Comparison of ENCODE assay signal across 8 cellular contexts in the genomic region with DNA sequence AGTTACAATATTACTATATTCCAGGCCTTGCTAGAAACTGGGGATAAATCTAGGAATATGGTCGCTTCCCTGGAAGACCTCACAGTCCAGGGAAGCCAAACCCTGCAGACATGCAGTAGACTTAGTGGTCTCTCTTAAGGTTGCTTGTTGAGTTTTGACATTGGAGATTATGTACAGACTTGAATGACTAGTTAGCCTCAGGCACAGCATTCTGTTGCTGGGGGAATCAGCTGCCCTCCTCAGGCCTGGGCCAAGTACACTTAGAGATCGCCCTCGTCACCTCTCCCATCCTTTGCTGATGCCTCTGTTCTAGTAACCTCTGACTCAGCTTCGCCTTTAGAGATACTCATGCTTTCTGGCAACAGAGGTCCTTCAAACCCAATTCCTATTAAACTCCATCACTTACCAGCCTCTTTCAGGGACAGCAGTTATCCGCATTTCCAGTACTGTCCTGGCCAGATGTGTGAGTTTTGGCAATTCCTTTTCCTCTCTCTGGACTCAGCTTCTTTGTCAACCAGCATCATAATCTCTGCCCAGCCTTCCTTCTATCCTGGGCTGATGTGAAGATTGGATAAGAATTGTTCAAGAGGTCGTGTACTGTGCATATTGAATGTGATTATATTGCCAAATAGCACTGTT. TPM values are rescaled to one million over a fixed set of nuclear protein-coding genes. Genes with fewer than 3 reads are reported as not detected.
DNase-seq lines count a peak whose midpoint lies in the region; ATAC-seq and TF ChIP-seq lines count a peak whose summit lies in the region.

No MANE protein-coding gene starts in this region.

- peak overlapping the region; percentile 99 for H3K27ac Mint-ChIP-seq in CD8-positive, alpha-beta T cell

- no peaks in the 10 kb centered on the region for H4K20me1 ChIP-seq in neural cell (ENCODE audit: insufficient read depth)

- peaks cover 31% of the 10 kb centered on the region for H3K36me3 Mint-ChIP-seq in CD8-positive, alpha-beta T cell

- peaks cover 16% of the 10 kb centered on the region for H3K4me1 ChIP-seq in CD8-positive, alpha-beta T cell (ENCODE audit: insufficient read depth, low read length)

- H3K27ac ChIP-seq in CD8-positive, alpha-beta T cell (ENCODE audit: low read depth, low read length): peak overlapping the region; percentile 88
- H3K27ac ChIP-seq in coronary artery (peak overlapping the region; percentile 89 to 99), neural cell (ENCODE audit: low read length) (peak overlapping the region; percentile 99)

- peak overlapping the region; percentile 96 for H3K4me3 Mint-ChIP-seq in CD8-positive, alpha-beta T cell

- peaks cover 8% of the 10 kb centered on the region for H3K36me3 ChIP-seq in CD8-positive, alpha-beta T cell (ENCODE audit: insufficient read depth, low read length)
- no peaks in the 10 kb centered on the region for H3K36me3 ChIP-seq in neural cell (ENCODE audit: insufficient read depth, low read length)

- no peak for ATAC-seq in CD8-positive, alpha-beta T cell
- no peak for ATAC-seq in GM18505 (IDR thresholded peaks at IDR 0.05; ENCODE audit: unreplicated experiment)

- POLR2A ChIA-PET in CD8-positive, alpha-beta T cell (lab: Charles Lee): interaction anchor here (1.0 to 3.2 kb wide), 8 partner anchors 10 to 185 kb away, joined by 3 to 17 read pairs (median 8); a partner anchor contains a TSS

- H3K9ac ChIP-seq in neural cell (ENCODE audit: low read length): peak overlapping the region; percentile 97

- no peak for TF ChIP-seq CTCF in CD8-positive, alpha-beta T cell (IDR thresholded peaks at IDR 0.05)
- no peak for TF ChIP-seq CTCF in coronary artery (IDR thresholded peaks at IDR 0.05)
- TF ChIP-seq CTCF in neural cell (IDR thresholded peaks at IDR 0.05; ENCODE audit: poor library complexity, severe bottlenecking): no peak

- CTCF ChIA-PET in CD8-positive, alpha-beta T cell (lab: Charles Lee): interaction anchor here (0.5 to 1.3 kb wide), 4 partner anchors 22 to 89 kb away, joined by 3 to 4 read pairs (median 3); no protein-coding TSS in a partner anchor

- TF ChIP-seq POLR2A in GM18505 (IDR thresholded peaks at IDR 0.05; ENCODE audit: borderline replicate concordance, extremely low read depth, insufficient read depth, insufficient read length): no peak

- H3F3A ChIP-seq in neural cell (ENCODE audit: insufficient read depth, low read length, poor library complexity, severe bottlenecking): no peaks in the 10 kb centered on the region

- H3K4me2 ChIP-seq in neural cell (ENCODE audit: low read length): peak overlapping the region; percentile 76

- DNase-seq in CD8-positive, alpha-beta T cell: no peak
- peak; percentile 80 for DNase-seq in M059J (ENCODE audit: low read depth)
- no peak for DNase-seq in coronary artery (ENCODE audit: low spot score)
- no peak for DNase-seq in hepatic stellate cell (ENCODE audit: low spot score)
- no peak for DNase-seq in head of caudate nucleus
- DNase-seq in posterior cingulate gyrus: no peak

- H3K4me1 Mint-ChIP-seq in CD8-positive, alpha-beta T cell (ENCODE audit: low read depth): peaks cover 23% of the 10 kb centered on the region

- H3K27me3 Mint-ChIP-seq in CD8-positive, alpha-beta T cell (ENCODE audit: low read depth): peaks cover 5% of the 10 kb centered on the region

- TF ChIP-seq EP300 in neural cell (conservative IDR thresholded peaks at IDR 0.05; ENCODE audit: poor library complexity, severe bottlenecking): no peak

- peak overlapping the region; percentile 63 for H3K4me3 ChIP-seq in CD8-positive, alpha-beta T cell (ENCODE audit: low read depth, low read length)
- H3K4me3 ChIP-seq in coronary artery (peak overlapping the region; percentile 68), neural cell (ENCODE audit: low read length) (peak overlapping the region; percentile 73)

- no peaks in the 10 kb centered on the region for H3K9me2 ChIP-seq in neural cell (ENCODE audit: insufficient read depth, low read length)

- no peaks in the 10 kb centered on the region for H3K9me3 Mint-ChIP-seq in CD8-positive, alpha-beta T cell

- H2AFZ ChIP-seq in neural cell (ENCODE audit: low read depth, low read length): peak overlapping the region; percentile 76

- H3K27me3 ChIP-seq in CD8-positive, alpha-beta T cell (ENCODE audit: insufficient read depth, low read length): no peaks in the 10 kb centered on the region
- no peaks in the 10 kb centered on the region for H3K27me3 ChIP-seq in neural cell (ENCODE audit: insufficient read depth, low read depth, low read length)

- no peaks in the 10 kb centered on the region for H3K9me3 ChIP-seq in CD8-positive, alpha-beta T cell (ENCODE audit: low read length)
- H3K9me3 ChIP-seq in neural cell (ENCODE audit: low read length): no peaks in the 10 kb centered on the region

- intact Hi-C loops in CD8-positive, alpha-beta T cell (cut with DNase I, micrococcal nuclease): loop anchor here in 1 of 2 experiments (2.0 kb wide), 1 partner anchor 322 kb away; a partner anchor contains a TSS
- intact Hi-C loops in head of caudate nucleus (cut with DNase I) (loop anchor here (5.0 kb wide), 1 partner anchor 109 kb away; a partner anchor contains a TSS), posterior cingulate gyrus (cut with DNase I) (loop anchor here (10.0 kb wide), 1 partner anchor 112 kb away; a partner anchor contains a TSS)

- no peak for TF ChIP-seq RAD21 in neural cell (conservative IDR thresholded peaks at IDR 0.05)

- H3K79me2 ChIP-seq in neural cell (replicated peaks; ENCODE audit: insufficient read depth, low read length): no peaks in the 10 kb centered on the region

TF ChIP-seq in neural cell, 6 proteins besides CTCF, POLR2A, EP300 and RAD21:
- no peak for TF ChIP-seq MXI1 (conservative IDR thresholded peaks at IDR 0.05; ENCODE audit: poor library complexity, severe bottlenecking)
- TF ChIP-seq EZH2 (IDR thresholded peaks at IDR 0.05; ENCODE audit: borderline replicate concordance, insufficient read depth, low read length, poor library complexity, severe bottlenecking): no peak
- TF ChIP-seq, protein P1, sequence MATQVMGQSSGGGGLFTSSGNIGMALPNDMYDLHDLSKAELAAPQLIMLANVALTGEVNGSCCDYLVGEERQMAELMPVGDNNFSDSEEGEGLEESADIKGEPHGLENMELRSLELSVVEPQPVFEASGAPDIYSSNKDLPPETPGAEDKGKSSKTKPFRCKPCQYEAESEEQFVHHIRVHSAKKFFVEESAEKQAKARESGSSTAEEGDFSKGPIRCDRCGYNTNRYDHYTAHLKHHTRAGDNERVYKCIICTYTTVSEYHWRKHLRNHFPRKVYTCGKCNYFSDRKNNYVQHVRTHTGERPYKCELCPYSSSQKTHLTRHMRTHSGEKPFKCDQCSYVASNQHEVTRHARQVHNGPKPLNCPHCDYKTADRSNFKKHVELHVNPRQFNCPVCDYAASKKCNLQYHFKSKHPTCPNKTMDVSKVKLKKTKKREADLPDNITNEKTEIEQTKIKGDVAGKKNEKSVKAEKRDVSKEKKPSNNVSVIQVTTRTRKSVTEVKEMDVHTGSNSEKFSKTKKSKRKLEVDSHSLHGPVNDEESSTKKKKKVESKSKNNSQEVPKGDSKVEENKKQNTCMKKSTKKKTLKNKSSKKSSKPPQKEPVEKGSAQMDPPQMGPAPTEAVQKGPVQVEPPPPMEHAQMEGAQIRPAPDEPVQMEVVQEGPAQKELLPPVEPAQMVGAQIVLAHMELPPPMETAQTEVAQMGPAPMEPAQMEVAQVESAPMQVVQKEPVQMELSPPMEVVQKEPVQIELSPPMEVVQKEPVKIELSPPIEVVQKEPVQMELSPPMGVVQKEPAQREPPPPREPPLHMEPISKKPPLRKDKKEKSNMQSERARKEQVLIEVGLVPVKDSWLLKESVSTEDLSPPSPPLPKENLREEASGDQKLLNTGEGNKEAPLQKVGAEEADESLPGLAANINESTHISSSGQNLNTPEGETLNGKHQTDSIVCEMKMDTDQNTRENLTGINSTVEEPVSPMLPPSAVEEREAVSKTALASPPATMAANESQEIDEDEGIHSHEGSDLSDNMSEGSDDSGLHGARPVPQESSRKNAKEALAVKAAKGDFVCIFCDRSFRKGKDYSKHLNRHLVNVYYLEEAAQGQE (IDR thresholded peaks at IDR 0.05; ENCODE audit: borderline replicate concordance): no peak
- no peak for TF ChIP-seq POLR2AphosphoS5 (IDR thresholded peaks at IDR 0.05)
- TF ChIP-seq TAF1 (IDR thresholded peaks at IDR 0.05; ENCODE audit: low read depth): no peak
- no peak for TF ChIP-seq SMC3 (conservative IDR thresholded peaks at IDR 0.05; ENCODE audit: poor library complexity)

RNA-seq across cellular contexts. Expression of a gene that starts 0.8 kb away (rescaled TPM):
- total RNA-seq in CD8-positive, alpha-beta T cell: 10 to 100 TPM; 42.1 to 46.2 TPM
- total RNA-seq in M059J (2014; rRNA removed; shearing (Covaris generic)): 36.3 and 40.1 TPM in 2 replicates
- 52.8 and 64.6 TPM in 2 replicates for polyA plus RNA-seq in neural cell
- 22.4 and 25.1 TPM in 2 replicates for polyA minus RNA-seq in neural cell

RNA-seq across cellular contexts. Expression of a gene that starts 7.6 kb away (rescaled TPM):
- not detected for total RNA-seq in CD8-positive, alpha-beta T cell
- total RNA-seq in M059J (2014; rRNA removed; shearing (Covaris generic)): not detected in 2 replicates
- 0.52 and 0.76 TPM in 2 replicates for polyA plus RNA-seq in neural cell
- polyA minus RNA-seq in neural cell: not detected in 2 replicates

RNA-seq across cellular contexts. Expression of a gene that starts 10.2 kb away (rescaled TPM):
- 10 to 100 TPM; 27.1 to 30.4 TPM for total RNA-seq in CD8-positive, alpha-beta T cell
- total RNA-seq in M059J (2014; rRNA removed; shearing (Covaris generic)): 114 TPM in 2 replicates
- polyA plus RNA-seq in neural cell: 100 and 108 TPM in 2 replicates
- 49.3 and 57.2 TPM in 2 replicates for polyA minus RNA-seq in neural cell

RNA-seq across cellular contexts. Expression of a gene that starts 22.2 kb away (rescaled TPM):
- not detected for total RNA-seq in CD8-positive, alpha-beta T cell
- 0.17 and 1.4 TPM in 2 replicates for total RNA-seq in M059J (2014; rRNA removed; shearing (Covaris generic))
- not detected in 2 replicates for polyA plus RNA-seq in neural cell
- not detected in 2 replicates for polyA minus RNA-seq in neural cell

RNA-seq across cellular contexts. Expression of a gene that starts 32.6 kb away (rescaled TPM):
- 1 to 10 TPM; 1.1 to 1.3 TPM for total RNA-seq in CD8-positive, alpha-beta T cell
- total RNA-seq in M059J (2014; rRNA removed; shearing (Covaris generic)): 4.8 and 5.2 TPM in 2 replicates
- polyA plus RNA-seq in neural cell: 20.8 and 21.3 TPM in 2 replicates
- polyA minus RNA-seq in neural cell: 8.0 and 10.1 TPM in 2 replicates
